Comparison of ENCODE assay signal across 9 cellular contexts in the genomic region with DNA sequence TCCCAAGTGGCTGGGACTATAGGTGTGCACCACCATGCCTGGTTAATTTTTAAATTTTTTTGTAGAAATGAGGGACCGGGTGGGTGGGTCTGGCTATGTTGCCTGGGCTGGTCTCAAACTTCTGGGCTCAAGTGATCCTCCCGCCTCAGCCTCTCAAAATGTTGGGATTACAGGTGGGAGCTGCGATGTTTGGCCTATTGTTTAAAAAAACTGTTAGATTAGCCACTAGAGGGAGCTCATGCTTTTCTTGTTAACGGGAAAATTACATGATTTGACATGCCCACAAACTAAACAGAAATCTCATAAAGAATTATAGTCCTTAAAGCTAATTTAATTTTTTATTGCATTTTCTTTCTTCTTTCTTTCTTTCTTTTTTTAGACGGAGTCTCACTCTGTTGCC. TPM values are rescaled to one million over a fixed set of nuclear protein-coding genes. Genes with fewer than 3 reads are reported as not detected.
DNase-seq lines count a peak whose midpoint lies in the region; ATAC-seq and TF ChIP-seq lines count a peak whose summit lies in the region.
"Had no signal": no experiment of that assay in that cellular context is flagged by ENCODE, and none has a peak within 500 bp of the region (broad histone marks: within the 10 kb centered on the region; RNA-seq: fewer than 3 reads in every experiment).

No MANE protein-coding gene starts in this region.

- no peaks in the 10 kb centered on the region for H3K4me1 ChIP-seq in cardiac muscle cell (ENCODE audit: low read depth)

- intact Hi-C loops in left cardiac atrium (cut with DNase I), result loop anchor here (1.0 to 2.0 kb wide), 2 partner anchors 71 to 92 kb away; no protein-coding TSS in a partner anchor

- H3K27ac ChIP-seq in cardiac muscle cell, result no peak overlapping the region

- DNase-seq in cardiac muscle cell (ENCODE audit: low read depth in 1 of 2, low spot score in 1 of 2) (peak; percentile 68 to 71), left cardiac atrium (no peak), NCI-H1105 (lab: John Stamatoyannopoulos, UW) (peak; percentile 25), SKM-1 treated with dmso at 0.1 percent for 144 hours (lab: John Stamatoyannopoulos, UW; ENCODE audit: unreplicated experiment) (peak; percentile 36), fibroblast of villous mesenchyme (ENCODE audit: low read depth) (peak; percentile 65), retina (peak; percentile 60)
- DNase-seq: activated naive CD8-positive, alpha-beta T cell treated with anti-CD3 and anti-CD28 coated beads, Interleukin-2, amount 10 ng/mL, durations not matched to agents 7 days and 5 days had no signal

- no peaks in the 10 kb centered on the region for H3K9me3 ChIP-seq in cardiac muscle cell (ENCODE audit: low read depth)

- no peaks in the 10 kb centered on the region for H3K36me3 ChIP-seq in cardiac muscle cell

- H3K27me3 ChIP-seq in cardiac muscle cell, result peaks cover 21% of the 10 kb centered on the region

- H3K4me3 ChIP-seq in cardiac muscle cell (no peak overlapping the region), fibroblast of villous mesenchyme (ENCODE audit: low read depth, low read length) (no peak overlapping the region)

- TF ChIP-seq CTCF in cardiac muscle cell (IDR thresholded peaks at IDR 0.05; ENCODE audit: low read depth, low read length) (peak; percentile 49), fibroblast of villous mesenchyme (IDR thresholded peaks at IDR 0.05; ENCODE audit: insufficient read depth, low read depth, low read length) (peak; percentile 61)

- ATAC-seq in left cardiac atrium (no peak), GM18870 (IDR thresholded peaks at IDR 0.05; ENCODE audit: unreplicated experiment) (no peak), GM18520 (IDR thresholded peaks at IDR 0.05; ENCODE audit: unreplicated experiment) (no peak)

RNA-seq across cellular contexts. Expression of gene SDAD1, which starts 5.0 kb away (rescaled TPM):
- total RNA-seq in cardiac muscle cell (20.4 and 21.7 TPM in 2 replicates), left cardiac atrium (10 to 100 TPM; 21.0 to 31.6 TPM), fibroblast of villous mesenchyme (40.9 and 45.8 TPM in 2 replicates)
- polyA plus RNA-seq in cardiac muscle cell, result 43.7 and 49.5 TPM in 2 replicates

RNA-seq across cellular contexts. Expression of gene CXCL9, which starts 11.6 kb away (rescaled TPM):
- not detected in 2 replicates for total RNA-seq in cardiac muscle cell
- polyA plus RNA-seq in cardiac muscle cell, result not detected in 2 replicates
- under 1 TPM; 0.38 to 0.50 TPM for total RNA-seq in left cardiac atrium
- not detected in 2 replicates for total RNA-seq in fibroblast of villous mesenchyme

RNA-seq across cellular contexts. Expression of gene CXCL10, which starts 27.6 kb away (rescaled TPM):
- total RNA-seq in cardiac muscle cell, result not detected in 2 replicates
- polyA plus RNA-seq in cardiac muscle cell, result not detected in 2 replicates
- under 1 TPM; 0.27 to 0.76 TPM for total RNA-seq in left cardiac atrium
- total RNA-seq in fibroblast of villous mesenchyme, result under 0.01 and 0.86 TPM in 2 replicates

RNA-seq across cellular contexts. Expression of gene CXCL11, which starts 40.1 kb away (rescaled TPM):
- total RNA-seq in cardiac muscle cell (not detected in 2 replicates), left cardiac atrium (under 1 TPM in 1 of 2 donors, not detected in 1; 0.16 TPM), fibroblast of villous mesenchyme (not detected in 2 replicates)
- polyA plus RNA-seq in cardiac muscle cell, result not detected in 2 replicates
- total RNA-seq: activated naive CD8-positive, alpha-beta T cell treated with anti-CD3 and anti-CD28 coated beads, Interleukin-2, amount 10 ng/mL, durations not matched to agents 7 days and 5 days had no signal

RNA-seq across cellular contexts. Expression of gene NAAA, which starts 54.9 kb away (rescaled TPM):
- total RNA-seq in cardiac muscle cell, result 18.7 and 24.8 TPM in 2 replicates
- polyA plus RNA-seq in cardiac muscle cell, result 5.0 and 7.5 TPM in 2 replicates
- total RNA-seq in left cardiac atrium, result 10 to 100 TPM; 12.3 to 13.8 TPM
- 23.5 and 54.8 TPM in 2 replicates for total RNA-seq in fibroblast of villous mesenchyme
